ENCODE assay signal across 28 cellular contexts in the genomic region with DNA sequence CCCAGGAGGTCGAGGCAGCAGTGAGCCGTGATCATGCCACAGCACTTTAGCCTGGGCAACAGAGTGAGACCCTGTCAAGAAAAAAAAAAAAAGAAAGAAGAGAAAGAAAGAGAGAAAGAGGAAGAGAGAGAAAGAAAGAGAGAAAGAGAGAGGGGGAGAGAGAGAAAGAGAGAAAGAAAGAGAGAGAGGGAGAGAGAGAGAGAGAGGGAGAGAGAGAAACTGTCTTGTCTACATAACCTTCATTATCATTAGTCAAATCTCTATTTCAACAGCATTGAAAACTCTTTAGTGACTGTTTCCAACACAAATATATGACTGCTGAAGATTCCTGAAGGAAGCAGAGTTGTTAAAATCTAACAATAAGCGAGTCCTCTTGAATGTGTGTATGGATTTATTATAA.
"Had no signal": no experiment of that assay in that cellular context is flagged by ENCODE, and none has a peak within 500 bp of the region (broad histone marks: within the 10 kb centered on the region; RNA-seq: fewer than 3 reads in every experiment).

No MANE protein-coding gene starts in this region.

- H3K27ac Mint-ChIP-seq: naive thymus-derived CD8-positive, alpha-beta T cell; natural killer cell treated with Interleukin-12 subunit alpha and Interleukin-12 subunit beta and Interleukin-15 and Interleukin-18, amount 100 ng/mL, for 72 hours; neural progenitor cell; progenitor cell of endocrine pancreas; stimulated activated effector memory CD8-positive, alpha-beta T cell treated with anti-CD3 and anti-CD28 coated beads, Interleukin-12 subunit alpha, Interleukin-12 subunit beta, amount 100 ng/mL, for 72 hours; stimulated activated naive B cell treated with anti-CD40 and anti-IgM and Interleukin-4, amounts not matched to agents 10 μg/mL and 1 μg/mL and 100 μg/mL, for 72 hours; stimulated activated naive CD8-positive, alpha-beta T cell treated with anti-CD3 and anti-CD28 coated beads, Interleukin-15, Interleukin-2, amounts not matched to agents 100 ng/mL and 50 ng/mL, for 24 hours had no signal

- H3K4me1 Mint-ChIP-seq: stimulated activated effector memory CD8-positive, alpha-beta T cell treated with anti-CD3 and anti-CD28 coated beads, Interleukin-12 subunit alpha, Interleukin-12 subunit beta, amount 100 ng/mL, for 72 hours; stimulated activated naive B cell treated with anti-CD40 and anti-IgM and Interleukin-4, amounts not matched to agents 10 μg/mL and 1 μg/mL and 100 μg/mL, for 72 hours had no signal

- H3K9me3 Mint-ChIP-seq: natural killer cell treated with Interleukin-12 subunit alpha and Interleukin-12 subunit beta and Interleukin-15 and Interleukin-18, amount 100 ng/mL, for 72 hours; stimulated activated effector memory CD8-positive, alpha-beta T cell treated with anti-CD3 and anti-CD28 coated beads, Interleukin-12 subunit alpha, Interleukin-12 subunit beta, amount 100 ng/mL, for 72 hours; stimulated activated naive CD8-positive, alpha-beta T cell treated with anti-CD3 and anti-CD28 coated beads, Interleukin-15, Interleukin-2, amounts not matched to agents 100 ng/mL and 50 ng/mL, for 24 hours had no signal

- DNase-seq: naive thymus-derived CD8-positive, alpha-beta T cell; occipital lobe; ovary; posterior cingulate gyrus; psoas muscle; right cardiac atrium; right lobe of liver; sigmoid colon; small intestine; stimulated activated CD4-positive, alpha-beta T cell treated with anti-CD3 and anti-CD28 coated beads, Interleukin-15, amount 100 ng/mL, for 24 hours; stimulated activated CD4-positive, alpha-beta T cell treated with anti-CD3 and anti-CD28 coated beads, Interleukin-2, amount 100 ng/mL, for 24 hours; stimulated activated CD4-positive, alpha-beta T cell treated with anti-CD3 and anti-CD28 coated beads, Interleukin-2, amount 100 ng/mL, for 48 hours; stimulated activated CD4-positive, alpha-beta T cell treated with anti-CD3 and anti-CD28 coated beads, Interleukin-4, amount 100 ng/mL, for 24 hours; stimulated activated naive B cell treated with anti-CD40 and anti-IgM and Interleukin-4, amounts not matched to agents 10 μg/mL and 1 μg/mL and 100 μg/mL, for 72 hours; stimulated activated naive CD4-positive, alpha-beta T cell treated with Interleukin-2 at 50 U/mL for 16 hours; stomach; thyroid gland; trophoblast cell; upper lobe of left lung had no signal

- H3K36me3 ChIP-seq: neural progenitor cell, ovary, right lobe of liver, sigmoid colon, stomach, thoracic aorta, thyroid gland, tibial nerve, upper lobe of left lung, vagina had no signal

- H3K27me3 ChIP-seq: neural progenitor cell, ovary, right lobe of liver, sigmoid colon, stomach, thyroid gland, tibial nerve, upper lobe of left lung, vagina had no signal

- H3K4me1 ChIP-seq: parathyroid adenoma had no signal

- ATAC-seq: naive thymus-derived CD8-positive, alpha-beta T cell; natural killer cell treated with Interleukin-12 subunit alpha and Interleukin-12 subunit beta and Interleukin-15 and Interleukin-18, amount 100 ng/mL, for 72 hours; psoas muscle; right cardiac atrium; right lobe of liver; stimulated activated effector memory CD8-positive, alpha-beta T cell treated with anti-CD3 and anti-CD28 coated beads, Interleukin-12 subunit alpha, Interleukin-12 subunit beta, amount 100 ng/mL, for 72 hours; stimulated activated naive B cell treated with anti-CD40 and anti-IgM and Interleukin-4, amounts not matched to agents 10 μg/mL and 1 μg/mL and 100 μg/mL, for 72 hours had no signal

- H3K4me3 Mint-ChIP-seq: naive thymus-derived CD8-positive, alpha-beta T cell; natural killer cell treated with Interleukin-12 subunit alpha and Interleukin-12 subunit beta and Interleukin-15 and Interleukin-18, amount 100 ng/mL, for 72 hours; neural progenitor cell; stimulated activated effector memory CD8-positive, alpha-beta T cell treated with anti-CD3 and anti-CD28 coated beads, Interleukin-12 subunit alpha, Interleukin-12 subunit beta, amount 100 ng/mL, for 72 hours; stimulated activated naive B cell treated with anti-CD40 and anti-IgM and Interleukin-4, amounts not matched to agents 10 μg/mL and 1 μg/mL and 100 μg/mL, for 72 hours; stimulated activated naive CD8-positive, alpha-beta T cell treated with anti-CD3 and anti-CD28 coated beads, Interleukin-15, Interleukin-2, amounts not matched to agents 100 ng/mL and 50 ng/mL, for 24 hours had no signal

- H3K36me3 Mint-ChIP-seq: naive thymus-derived CD8-positive, alpha-beta T cell; natural killer cell treated with Interleukin-12 subunit alpha and Interleukin-12 subunit beta and Interleukin-15 and Interleukin-18, amount 100 ng/mL, for 72 hours; neural progenitor cell; stimulated activated effector memory CD8-positive, alpha-beta T cell treated with anti-CD3 and anti-CD28 coated beads, Interleukin-12 subunit alpha, Interleukin-12 subunit beta, amount 100 ng/mL, for 72 hours; stimulated activated naive B cell treated with anti-CD40 and anti-IgM and Interleukin-4, amounts not matched to agents 10 μg/mL and 1 μg/mL and 100 μg/mL, for 72 hours had no signal

- H3K9me3 ChIP-seq: ovary, psoas muscle, right lobe of liver, sigmoid colon, stomach, thoracic aorta, thyroid gland, tibial nerve, upper lobe of left lung, vagina had no signal

- H3K27ac ChIP-seq: neural progenitor cell, ovary, parathyroid adenoma, psoas muscle, right lobe of liver, sigmoid colon, stomach, thoracic aorta, thyroid gland, tibial nerve, upper lobe of left lung, vagina had no signal

- H3K9ac ChIP-seq: neural progenitor cell, parathyroid adenoma had no signal

- H2AFZ ChIP-seq: neural progenitor cell, parathyroid adenoma had no signal

- H3K4me3 ChIP-seq: neural progenitor cell, ovary, psoas muscle, right lobe of liver, sigmoid colon, stomach, thoracic aorta, thyroid gland, tibial nerve, upper lobe of left lung, vagina had no signal

- H3K27me3 Mint-ChIP-seq: natural killer cell treated with Interleukin-12 subunit alpha and Interleukin-12 subunit beta and Interleukin-15 and Interleukin-18, amount 100 ng/mL, for 72 hours; progenitor cell of endocrine pancreas had no signal

- H3K4me2 ChIP-seq: neural progenitor cell had no signal
